In genomic region chr15:77028451-77029165, GRCh38 we compare ENCODE assay signal across 10 cellular contexts. TPM values are rescaled to one million over a fixed set of nuclear protein-coding genes. Genes with fewer than 3 reads are reported as not detected.
A peak's percentile ranks its signal among the peaks of the same experiment; 100 is the strongest.
DNase-seq lines count a peak whose midpoint lies in the region; ATAC-seq, FAIRE-seq and TF ChIP-seq lines count a peak whose summit lies in the region.
"Had no signal": no experiment of that assay in that cellular context is flagged by ENCODE, and none has a peak within 500 bp of the region (broad histone marks: within the 10 kb centered on the region; RNA-seq: fewer than 3 reads in every experiment).

No MANE protein-coding gene starts in this region.

- no peaks in the 10 kb centered on the region for H3K27me3 ChIP-seq in SK-N-SH (ENCODE audit: insufficient read depth)

- CTCF ChIA-PET in SK-N-SH (lab: Yijun Ruan, JAX), result interaction anchor here (1.2 to 2.4 kb wide), 3 partner anchors 79 to 515 kb away, joined by 3 to 6 read pairs (median 3); no protein-coding TSS in a partner anchor

- H3F3A ChIP-seq in SK-N-SH (replicated peaks; ENCODE audit: insufficient read depth), result no peaks in the 10 kb centered on the region

- DNase-seq in SK-N-SH, result peak; percentile 20
- peak; percentile 92 for DNase-seq in chondrocyte (ENCODE audit: low spot score)
- peak; percentile 51 for DNase-seq in left kidney (ENCODE audit: low read depth, low spot score)
- DNase-seq in stimulated activated naive B cell treated with anti-CD40 and anti-IgM and Interleukin-4, amounts not matched to agents 10 μg/mL and 1 μg/mL and 100 μg/mL, for 72 hours, result no peak
- DNase-seq in T-helper 2 cell, result no peak
- no peak for DNase-seq in NCI-H2081 treated with DMSO at 0.1 percent for 48 hours (lab: John Stamatoyannopoulos, UW)
- no peak for DNase-seq in GM19239 (ENCODE audit: insufficient read length, low spot score)

- 95% methylated on average over 18 of the region's 22 CpGs for WGBS in SK-N-SH (ENCODE audit: low lambda C conversion rate)

- H3K27me3 Mint-ChIP-seq in chondrocyte (ENCODE audit: low read depth), result no peaks in the 10 kb centered on the region
- no peaks in the 10 kb centered on the region for H3K27me3 Mint-ChIP-seq in stimulated activated naive B cell treated with anti-CD40 and anti-IgM and Interleukin-4, amounts not matched to agents 10 μg/mL and 1 μg/mL and 100 μg/mL, for 72 hours
- H3K27me3 Mint-ChIP-seq: activated B cell treated with CpG ODN at 0.5 μM for 24 hours had no signal

- H3K27ac ChIP-seq in SK-N-SH (ENCODE audit: low read depth in 2 of 2, low read length in 1 of 2), result no peak overlapping the region

- no peaks in the 10 kb centered on the region for H3K9me3 Mint-ChIP-seq in chondrocyte (ENCODE audit: low read depth)
- H3K9me3 Mint-ChIP-seq in stimulated activated naive B cell treated with anti-CD40 and anti-IgM and Interleukin-4, amounts not matched to agents 10 μg/mL and 1 μg/mL and 100 μg/mL, for 72 hours, result no peaks in the 10 kb centered on the region
- H3K9me3 Mint-ChIP-seq: activated B cell treated with CpG ODN at 0.5 μM for 24 hours had no signal

- POLR2A ChIA-PET in SK-N-SH (lab: Yijun Ruan, JAX), result no interaction called here

- TF ChIP-seq CTCF in SK-N-SH (IDR thresholded peaks at IDR 0.05) (no peak), chondrocyte (IDR thresholded peaks at IDR 0.05) (no peak)

- no peak for FAIRE-seq in GM19239 (lab: Jason Lieb, UNC)
- FAIRE-seq: A204.1 had no signal

- no peaks in the 10 kb centered on the region for H4K20me1 ChIP-seq in SK-N-SH (ENCODE audit: insufficient read depth)

- no peak overlapping the region for H3K27ac Mint-ChIP-seq in chondrocyte (ENCODE audit: unreplicated experiment)
- peak overlapping the region; percentile 51 for H3K27ac Mint-ChIP-seq in stimulated activated naive B cell treated with anti-CD40 and anti-IgM and Interleukin-4, amounts not matched to agents 10 μg/mL and 1 μg/mL and 100 μg/mL, for 72 hours
- H3K27ac Mint-ChIP-seq: activated B cell treated with CpG ODN at 0.5 μM for 24 hours had no signal

- no peak for TF ChIP-seq RAD21 in SK-N-SH (IDR thresholded peaks at IDR 0.05; ENCODE audit: low read length)

- H3K9ac ChIP-seq in SK-N-SH, result no peak overlapping the region

- no peaks in the 10 kb centered on the region; a peak in 1 of 4 replicates for H3K4me1 ChIP-seq in SK-N-SH (ENCODE audit: control insufficient read depth in 1 of 2, insufficient read depth in 2 of 2, low read depth in 1 of 2, low read length in 1 of 2)

- no peak overlapping the region for H3K4me3 Mint-ChIP-seq in chondrocyte (ENCODE audit: unreplicated experiment)
- H3K4me3 Mint-ChIP-seq in stimulated activated naive B cell treated with anti-CD40 and anti-IgM and Interleukin-4, amounts not matched to agents 10 μg/mL and 1 μg/mL and 100 μg/mL, for 72 hours, result no peak overlapping the region
- H3K4me3 Mint-ChIP-seq: activated B cell treated with CpG ODN at 0.5 μM for 24 hours had no signal

- no peak overlapping the region for H3K4me3 ChIP-seq in SK-N-SH (ENCODE audit: low read depth in 2 of 2, low read length in 1 of 2)

- no peak overlapping the region for H3K4me2 ChIP-seq in SK-N-SH

- no peaks in the 10 kb centered on the region for H3K36me3 Mint-ChIP-seq in chondrocyte (ENCODE audit: low read depth)
- H3K36me3 Mint-ChIP-seq in stimulated activated naive B cell treated with anti-CD40 and anti-IgM and Interleukin-4, amounts not matched to agents 10 μg/mL and 1 μg/mL and 100 μg/mL, for 72 hours, result peaks cover 18 to 36% of the 10 kb centered on the region in 2 donors

- H3K4me1 Mint-ChIP-seq in chondrocyte (ENCODE audit: low read depth), result peaks cover 8% of the 10 kb centered on the region
- H3K4me1 Mint-ChIP-seq in stimulated activated naive B cell treated with anti-CD40 and anti-IgM and Interleukin-4, amounts not matched to agents 10 μg/mL and 1 μg/mL and 100 μg/mL, for 72 hours, result peaks cover 27 to 47% of the 10 kb centered on the region in 2 donors

- no peak for TF ChIP-seq EP300 in SK-N-SH (IDR thresholded peaks at IDR 0.05; ENCODE audit: borderline replicate concordance in 1 of 2, low read depth in 1 of 2, low read length in 1 of 2)

- no peaks in the 10 kb centered on the region for H3K9me2 ChIP-seq in SK-N-SH

- H3K36me3 ChIP-seq in SK-N-SH (replicated peaks in 1 of 2; ENCODE audit: control insufficient read depth in 1 of 2, insufficient read depth in 2 of 2, low read length in 1 of 2), result no peaks in the 10 kb centered on the region

- H3K9me3 ChIP-seq in SK-N-SH, result no peaks in the 10 kb centered on the region

- H3K79me2 ChIP-seq in SK-N-SH (ENCODE audit: insufficient read depth), result no peaks in the 10 kb centered on the region

- no peak for ATAC-seq in SK-N-SH treated with all-trans-retinoic acid at 6 μM for 48 hours
- ATAC-seq in stimulated activated naive B cell treated with anti-CD40 and anti-IgM and Interleukin-4, amounts not matched to agents 10 μg/mL and 1 μg/mL and 100 μg/mL, for 72 hours (replicated peaks), result no peak

- no peak overlapping the region for H2AFZ ChIP-seq in SK-N-SH (ENCODE audit: low read depth)

TF ChIP-seq in SK-N-SH, 30 proteins besides CTCF, POLR2A, EP300 and RAD21:
- TF ChIP-seq ELF1 (IDR thresholded peaks at IDR 0.05), result no peak
- TF ChIP-seq CHD2 (IDR thresholded peaks at IDR 0.05; ENCODE audit: low read length, partially characterized antibody), result no peak
- TF ChIP-seq JUND (IDR thresholded peaks at IDR 0.05), result no peak
- no peak for TF ChIP-seq MXI1 (IDR thresholded peaks at IDR 0.05; ENCODE audit: low read depth, low read length)
- no peak for TF ChIP-seq TCF12 (IDR thresholded peaks at IDR 0.05)
- TF ChIP-seq POLR2AphosphoS5 (IDR thresholded peaks at IDR 0.05; ENCODE audit: low read depth, low read length), result no peak

TF ChIP-seq in SK-N-SH treated with all-trans-retinoic acid at 6 μM for 48 hours, 23 proteins besides CTCF, POLR2A, EP300 and RAD21 (continues in another document):
- TF ChIP-seq POU6F1 (CRISPR knock-in tag; IDR thresholded peaks at IDR 0.05; ENCODE audit: borderline replicate concordance, low read depth), result no peak
- TF ChIP-seq CREB5 (CRISPR knock-in tag; IDR thresholded peaks at IDR 0.05; ENCODE audit: low read depth), result no peak
- no peak for TF ChIP-seq TCF4 (CRISPR knock-in tag; IDR thresholded peaks at IDR 0.05; ENCODE audit: borderline replicate concordance)
- TF ChIP-seq CSDC2 (CRISPR knock-in tag; IDR thresholded peaks at IDR 0.05), result no peak
- TF ChIP-seq PPARA (CRISPR knock-in tag; IDR thresholded peaks at IDR 0.05; ENCODE audit: borderline replicate concordance), result no peak
- TF ChIP-seq ZC3H10 (CRISPR knock-in tag; IDR thresholded peaks at IDR 0.05), result no peak
- TF ChIP-seq ISL1 (CRISPR knock-in tag; IDR thresholded peaks at IDR 0.05), result no peak
- TF ChIP-seq GLIS3 (CRISPR knock-in tag; IDR thresholded peaks at IDR 0.05), result no peak
- no peak for TF ChIP-seq TSHZ2 (CRISPR knock-in tag; IDR thresholded peaks at IDR 0.05)

RNA-seq across cellular contexts. Expression of gene PSTPIP1, which starts 33.7 kb away (rescaled TPM):
- polyA plus RNA-seq in SK-N-SH (2012; rRNA removed), result 0.69 and 1.1 TPM in 2 replicates
- polyA plus RNA-seq in SK-N-SH (2012; cell fraction: cytosol; rRNA removed), result 0.40 and 0.66 TPM in 2 replicates
- 2.7 and 3.4 TPM in 2 replicates for polyA plus RNA-seq in SK-N-SH (2012; cell fraction: nucleus; rRNA removed)
- total RNA-seq in chondrocyte, result not detected in 3 replicates

RNA-seq across cellular contexts. Expression of gene TSPAN3, which starts 42.3 kb away (rescaled TPM):
- 409 and 600 TPM in 2 replicates for polyA plus RNA-seq in SK-N-SH (2012; rRNA removed)
- polyA plus RNA-seq in SK-N-SH (2012; cell fraction: cytosol; rRNA removed), result 514 and 573 TPM in 2 replicates
- 155 and 239 TPM in 2 replicates for polyA plus RNA-seq in SK-N-SH (2012; cell fraction: nucleus; rRNA removed)
- total RNA-seq in chondrocyte, result 242 to 333 TPM (median 250 TPM) in 3 replicates

Comparison
In these comparisons a context has a peak if more than half of its experiments do, and no peak if none do; other contexts are left out.
1. DNase-seq: peak in SK-N-SH (single experiment), chondrocyte (single experiment) and left kidney (single experiment); none in stimulated activated naive B cell treated with anti-CD40 and anti-IgM and Interleukin-4, amounts not matched to agents 10 μg/mL and 1 μg/mL and 100 μg/mL, for 72 hours (single experiment), T-helper 2 cell (0 of 5), NCI-H2081 treated with DMSO at 0.1 percent for 48 hours (single experiment) and GM19239 (single experiment).